ENCODE assay signal across 1 cellular context in the genomic region with DNA sequence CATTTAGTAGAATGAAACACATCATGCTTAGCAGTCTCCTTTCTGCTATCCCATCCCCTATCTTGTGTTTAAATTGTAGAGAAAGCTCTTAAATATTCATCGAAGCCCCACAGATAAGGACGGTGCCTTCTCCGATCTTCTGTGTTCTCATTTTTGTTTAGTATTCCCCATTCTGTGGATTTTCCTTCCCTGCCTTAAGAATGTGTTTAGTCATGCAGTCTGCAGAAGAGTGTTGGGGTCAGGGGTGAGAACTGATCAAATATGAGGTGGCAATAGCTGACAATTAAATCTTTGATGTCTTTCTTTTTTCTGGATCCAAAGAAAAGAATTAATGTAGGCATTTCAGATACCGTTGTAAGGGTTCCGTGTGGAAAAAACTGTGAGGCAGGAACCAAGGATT.
TF ChIP-seq lines count a peak whose summit lies in the region.

No MANE protein-coding gene starts in this region.

TF ChIP-seq in IMR-90, 13 proteins besides CTCF, POLR2A, EP300 and RAD21:
- no peak for TF ChIP-seq MAFK (IDR thresholded peaks at IDR 0.05; ENCODE audit: low read depth, low read length)
- no peak for TF ChIP-seq NFE2L2 (IDR thresholded peaks at IDR 0.05; ENCODE audit: low read depth, low read length)
- TF ChIP-seq CEBPB (IDR thresholded peaks at IDR 0.05; ENCODE audit: low read depth, low read length), result no peak
- TF ChIP-seq BHLHE40 (IDR thresholded peaks at IDR 0.05; ENCODE audit: low read depth, low read length), result no peak
- TF ChIP-seq MXI1 (IDR thresholded peaks at IDR 0.05; ENCODE audit: borderline replicate concordance, low read depth, low read length), result no peak
- TF ChIP-seq, protein P1, sequence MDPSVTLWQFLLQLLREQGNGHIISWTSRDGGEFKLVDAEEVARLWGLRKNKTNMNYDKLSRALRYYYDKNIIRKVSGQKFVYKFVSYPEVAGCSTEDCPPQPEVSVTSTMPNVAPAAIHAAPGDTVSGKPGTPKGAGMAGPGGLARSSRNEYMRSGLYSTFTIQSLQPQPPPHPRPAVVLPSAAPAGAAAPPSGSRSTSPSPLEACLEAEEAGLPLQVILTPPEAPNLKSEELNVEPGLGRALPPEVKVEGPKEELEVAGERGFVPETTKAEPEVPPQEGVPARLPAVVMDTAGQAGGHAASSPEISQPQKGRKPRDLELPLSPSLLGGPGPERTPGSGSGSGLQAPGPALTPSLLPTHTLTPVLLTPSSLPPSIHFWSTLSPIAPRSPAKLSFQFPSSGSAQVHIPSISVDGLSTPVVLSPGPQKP (IDR thresholded peaks at IDR 0.05; ENCODE audit: borderline replicate concordance, low read depth, low read length), result no peak
- TF ChIP-seq RFX5 (IDR thresholded peaks at IDR 0.05; ENCODE audit: low read depth, low read length), result no peak
- TF ChIP-seq, protein P2, sequence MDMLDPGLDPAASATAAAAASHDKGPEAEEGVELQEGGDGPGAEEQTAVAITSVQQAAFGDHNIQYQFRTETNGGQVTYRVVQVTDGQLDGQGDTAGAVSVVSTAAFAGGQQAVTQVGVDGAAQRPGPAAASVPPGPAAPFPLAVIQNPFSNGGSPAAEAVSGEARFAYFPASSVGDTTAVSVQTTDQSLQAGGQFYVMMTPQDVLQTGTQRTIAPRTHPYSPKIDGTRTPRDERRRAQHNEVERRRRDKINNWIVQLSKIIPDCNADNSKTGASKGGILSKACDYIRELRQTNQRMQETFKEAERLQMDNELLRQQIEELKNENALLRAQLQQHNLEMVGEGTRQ (IDR thresholded peaks at IDR 0.05; ENCODE audit: low read depth, low read length), result no peak
- no peak for TF ChIP-seq MAZ (IDR thresholded peaks at IDR 0.05; ENCODE audit: borderline replicate concordance, low read depth, low read length)
